1 cellular context compared by ENCODE assay signal in the genomic region with DNA sequence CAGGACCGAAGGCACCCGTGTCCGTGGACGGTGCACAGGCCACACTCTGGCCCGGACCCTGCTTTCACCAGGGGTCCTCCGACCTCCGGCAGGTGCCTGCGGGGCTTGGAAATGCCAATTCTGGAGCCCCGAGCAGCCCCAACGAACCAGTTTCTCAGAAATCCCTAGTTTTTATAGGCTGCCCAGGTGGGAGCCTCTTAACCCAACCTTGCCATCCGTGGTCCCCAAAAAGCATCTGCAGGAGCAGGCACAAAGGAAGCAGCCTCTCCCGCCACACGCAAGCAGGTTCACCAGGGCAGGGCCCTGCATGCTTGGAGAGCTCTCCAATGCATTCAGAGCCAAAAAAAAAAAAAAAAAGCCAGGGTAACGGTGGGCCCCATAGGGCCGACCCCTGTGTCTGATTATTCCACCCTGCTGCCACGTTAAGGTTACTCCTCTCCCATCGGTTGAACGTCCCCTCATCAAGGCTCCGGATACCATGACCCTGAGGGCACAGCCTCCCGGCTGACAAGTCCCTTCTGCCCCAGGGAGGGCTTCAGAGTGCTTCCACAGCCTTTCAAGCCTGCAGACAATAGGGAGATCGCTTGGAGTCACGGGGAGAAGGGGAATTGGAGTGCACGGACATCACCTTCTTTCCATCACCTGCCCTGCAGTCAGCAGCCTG.
TF ChIP-seq lines count a peak whose summit lies in the region.

No MANE protein-coding gene starts in this region.

TF ChIP-seq in HepG2, 621 proteins besides CTCF, POLR2A, EP300 and RAD21 (continued from another document and continues in another):
- TF ChIP-seq, protein P1, sequence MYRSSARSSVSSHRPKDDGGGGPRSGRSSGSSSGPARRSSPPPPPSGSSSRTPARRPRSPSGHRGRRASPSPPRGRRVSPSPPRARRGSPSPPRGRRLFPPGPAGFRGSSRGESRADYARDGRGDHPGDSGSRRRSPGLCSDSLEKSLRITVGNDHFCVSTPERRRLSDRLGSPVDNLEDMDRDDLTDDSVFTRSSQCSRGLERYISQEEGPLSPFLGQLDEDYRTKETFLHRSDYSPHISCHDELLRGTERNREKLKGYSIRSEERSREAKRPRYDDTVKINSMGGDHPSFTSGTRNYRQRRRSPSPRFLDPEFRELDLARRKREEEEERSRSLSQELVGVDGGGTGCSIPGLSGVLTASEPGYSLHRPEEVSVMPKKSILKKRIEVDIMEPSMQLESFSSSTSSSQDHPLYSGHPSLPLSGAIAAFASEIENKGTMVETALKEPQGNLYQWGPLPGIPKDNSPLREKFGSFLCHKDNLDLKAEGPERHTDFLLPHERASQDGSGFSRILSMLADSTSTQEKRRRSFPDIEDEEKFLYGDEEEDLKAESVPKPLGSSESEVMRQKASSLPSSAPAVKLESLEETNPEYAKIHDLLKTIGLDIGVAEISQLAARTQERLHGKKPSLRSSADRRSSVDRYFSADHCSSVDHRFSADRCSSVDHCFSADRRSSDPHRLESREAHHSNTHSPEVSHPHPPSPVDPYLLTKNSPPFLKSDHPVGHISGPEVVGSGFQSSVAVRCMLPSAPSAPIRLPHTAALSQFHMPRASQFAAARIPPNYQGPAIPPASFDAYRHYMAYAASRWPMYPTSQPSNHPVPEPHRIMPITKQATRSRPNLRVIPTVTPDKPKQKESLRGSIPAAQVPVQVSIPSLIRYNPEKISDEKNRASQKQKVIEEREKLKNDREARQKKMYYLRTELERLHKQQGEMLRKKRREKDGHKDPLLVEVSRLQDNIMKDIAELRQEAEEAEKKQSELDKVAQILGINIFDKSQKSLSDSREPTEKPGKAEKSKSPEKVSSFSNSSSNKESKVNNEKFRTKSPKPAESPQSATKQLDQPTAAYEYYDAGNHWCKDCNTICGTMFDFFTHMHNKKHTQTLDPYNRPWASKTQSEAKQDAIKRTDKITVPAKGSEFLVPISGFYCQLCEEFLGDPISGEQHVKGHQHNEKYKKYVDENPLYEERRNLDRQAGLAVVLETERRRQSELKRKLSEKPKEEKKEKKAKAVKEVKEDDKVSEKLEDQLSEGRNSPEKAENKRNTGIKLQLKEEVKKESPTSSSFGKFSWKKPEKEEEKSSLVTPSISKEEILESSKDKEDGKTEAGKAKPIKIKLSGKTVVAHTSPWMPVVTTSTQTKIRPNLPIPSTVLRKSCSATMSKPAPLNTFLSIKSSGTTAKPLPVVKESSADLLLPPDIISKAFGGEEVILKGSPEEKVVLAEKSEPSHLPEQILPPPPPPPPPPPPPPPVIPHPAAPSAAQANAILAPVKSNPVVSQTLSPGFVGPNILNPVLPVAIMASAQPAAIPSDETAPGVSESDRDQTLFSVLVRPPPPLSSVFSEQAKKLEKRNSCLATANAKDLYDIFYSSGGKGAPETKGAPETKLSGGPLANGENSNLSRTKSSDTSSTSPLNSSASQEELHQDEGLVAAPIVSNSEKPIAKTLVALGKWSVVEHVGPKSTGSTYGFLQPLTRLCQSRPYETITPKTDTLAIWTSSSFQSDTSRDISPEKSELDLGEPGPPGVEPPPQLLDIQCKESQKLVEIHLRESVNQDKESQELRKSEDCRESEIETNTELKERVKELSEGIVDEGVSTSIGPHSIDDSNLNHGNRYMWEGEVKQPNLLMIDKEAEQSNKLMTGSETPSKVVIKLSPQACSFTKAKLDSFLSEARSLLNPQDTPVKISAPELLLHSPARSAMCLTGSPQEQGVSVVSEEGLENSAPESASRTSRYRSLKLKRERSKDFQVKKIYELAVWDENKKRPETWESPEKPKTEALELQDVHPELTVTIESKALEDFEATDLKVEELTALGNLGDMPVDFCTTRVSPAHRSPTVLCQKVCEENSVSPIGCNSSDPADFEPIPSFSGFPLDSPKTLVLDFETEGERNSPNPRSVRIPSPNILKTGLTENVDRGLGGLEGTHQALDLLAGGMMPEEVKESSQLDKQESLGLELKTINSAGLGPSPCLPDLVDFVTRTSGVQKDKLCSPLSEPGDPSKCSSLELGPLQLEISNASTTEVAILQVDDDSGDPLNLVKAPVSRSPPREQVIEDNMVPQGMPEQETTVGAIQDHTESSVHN (CRISPR knock-in tag; IDR thresholded peaks at IDR 0.05), result no peak
- TF ChIP-seq ZMYM3 (CRISPR knock-in tag; IDR thresholded peaks at IDR 0.05) (no peak), RXRB (CRISPR knock-in tag; IDR thresholded peaks at IDR 0.05; ENCODE audit: borderline replicate concordance) (no peak), SAFB2 (CRISPR knock-in tag; IDR thresholded peaks at IDR 0.05; ENCODE audit: borderline replicate concordance, low read depth) (no peak), MYC (CRISPR knock-in tag; IDR thresholded peaks at IDR 0.05; ENCODE audit: borderline replicate concordance) (no peak), ZNF644 (CRISPR knock-in tag; IDR thresholded peaks at IDR 0.05; ENCODE audit: low read depth) (no peak), NR2C2 (CRISPR knock-in tag; IDR thresholded peaks at IDR 0.05; ENCODE audit: borderline replicate concordance) (no peak), RELA (CRISPR knock-in tag; IDR thresholded peaks at IDR 0.05) (no peak), STAT5B (CRISPR knock-in tag; IDR thresholded peaks at IDR 0.05) (no peak), RFXAP (CRISPR knock-in tag; IDR thresholded peaks at IDR 0.05; ENCODE audit: borderline replicate concordance) (no peak; the same call in 1 of the 2 replicates), SYNCRIP (IDR thresholded peaks at IDR 0.05; ENCODE audit: insufficient read depth, low read depth, low read length) (no peak), GTF3A (CRISPR knock-in tag; conservative IDR thresholded peaks at IDR 0.05) (no peak), FOXP1 (IDR thresholded peaks at IDR 0.05) (no peak), FOXP1 (CRISPR knock-in tag; IDR thresholded peaks at IDR 0.05) (no peak), MTA3 (CRISPR knock-in tag; IDR thresholded peaks at IDR 0.05) (no peak), ZNF772 (CRISPR knock-in tag; IDR thresholded peaks at IDR 0.05) (0 out of 2 replicates have a peak, but pooled peaks have one; percentile 59), NCOA1 (CRISPR knock-in tag; IDR thresholded peaks at IDR 0.05) (no peak), ZNF367 (CRISPR knock-in tag; IDR thresholded peaks at IDR 0.05; ENCODE audit: borderline replicate concordance) (no peak), ZNF282 (IDR thresholded peaks at IDR 0.05; ENCODE audit: partially characterized antibody) (no peak), PITX1 (CRISPR knock-in tag; IDR thresholded peaks at IDR 0.05) (no peak; the same call in 1 of the 2 replicates), KDM1A (CRISPR knock-in tag; IDR thresholded peaks at IDR 0.05) (no peak), SRSF4 (IDR thresholded peaks at IDR 0.05; ENCODE audit: low read depth, low read length, poor library complexity, severe bottlenecking) (no peak), YEATS4 (CRISPR knock-in tag; IDR thresholded peaks at IDR 0.05; ENCODE audit: borderline replicate concordance) (no peak), ZNF780A (CRISPR knock-in tag; IDR thresholded peaks at IDR 0.05) (no peak), ZNF101 (CRISPR knock-in tag; IDR thresholded peaks at IDR 0.05; ENCODE audit: borderline replicate concordance, low read depth) (no peak), ZSCAN21 (CRISPR knock-in tag; IDR thresholded peaks at IDR 0.05; ENCODE audit: borderline replicate concordance) (no peak), ZBTB1 (CRISPR knock-in tag; IDR thresholded peaks at IDR 0.05; ENCODE audit: borderline replicate concordance) (no peak), TBX2 (CRISPR knock-in tag; IDR thresholded peaks at IDR 0.05; ENCODE audit: borderline replicate concordance) (peak; percentile 13; the same call in 1 of the 2 replicates), SP140L (CRISPR knock-in tag; IDR thresholded peaks at IDR 0.05; ENCODE audit: borderline replicate concordance) (no peak), KAT2B (IDR thresholded peaks at IDR 0.05; ENCODE audit: borderline replicate concordance, low read depth, low read length) (no peak), KMT2B (CRISPR knock-in tag; IDR thresholded peaks at IDR 0.05) (no peak)
- TF ChIP-seq, protein P2, sequence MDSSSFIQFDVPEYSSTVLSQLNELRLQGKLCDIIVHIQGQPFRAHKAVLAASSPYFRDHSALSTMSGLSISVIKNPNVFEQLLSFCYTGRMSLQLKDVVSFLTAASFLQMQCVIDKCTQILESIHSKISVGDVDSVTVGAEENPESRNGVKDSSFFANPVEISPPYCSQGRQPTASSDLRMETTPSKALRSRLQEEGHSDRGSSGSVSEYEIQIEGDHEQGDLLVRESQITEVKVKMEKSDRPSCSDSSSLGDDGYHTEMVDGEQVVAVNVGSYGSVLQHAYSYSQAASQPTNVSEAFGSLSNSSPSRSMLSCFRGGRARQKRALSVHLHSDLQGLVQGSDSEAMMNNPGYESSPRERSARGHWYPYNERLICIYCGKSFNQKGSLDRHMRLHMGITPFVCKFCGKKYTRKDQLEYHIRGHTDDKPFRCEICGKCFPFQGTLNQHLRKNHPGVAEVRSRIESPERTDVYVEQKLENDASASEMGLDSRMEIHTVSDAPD (CRISPR knock-in tag; IDR thresholded peaks at IDR 0.05), result no peak; the same call in 1 of the 2 replicates
- TF ChIP-seq, protein P3, sequence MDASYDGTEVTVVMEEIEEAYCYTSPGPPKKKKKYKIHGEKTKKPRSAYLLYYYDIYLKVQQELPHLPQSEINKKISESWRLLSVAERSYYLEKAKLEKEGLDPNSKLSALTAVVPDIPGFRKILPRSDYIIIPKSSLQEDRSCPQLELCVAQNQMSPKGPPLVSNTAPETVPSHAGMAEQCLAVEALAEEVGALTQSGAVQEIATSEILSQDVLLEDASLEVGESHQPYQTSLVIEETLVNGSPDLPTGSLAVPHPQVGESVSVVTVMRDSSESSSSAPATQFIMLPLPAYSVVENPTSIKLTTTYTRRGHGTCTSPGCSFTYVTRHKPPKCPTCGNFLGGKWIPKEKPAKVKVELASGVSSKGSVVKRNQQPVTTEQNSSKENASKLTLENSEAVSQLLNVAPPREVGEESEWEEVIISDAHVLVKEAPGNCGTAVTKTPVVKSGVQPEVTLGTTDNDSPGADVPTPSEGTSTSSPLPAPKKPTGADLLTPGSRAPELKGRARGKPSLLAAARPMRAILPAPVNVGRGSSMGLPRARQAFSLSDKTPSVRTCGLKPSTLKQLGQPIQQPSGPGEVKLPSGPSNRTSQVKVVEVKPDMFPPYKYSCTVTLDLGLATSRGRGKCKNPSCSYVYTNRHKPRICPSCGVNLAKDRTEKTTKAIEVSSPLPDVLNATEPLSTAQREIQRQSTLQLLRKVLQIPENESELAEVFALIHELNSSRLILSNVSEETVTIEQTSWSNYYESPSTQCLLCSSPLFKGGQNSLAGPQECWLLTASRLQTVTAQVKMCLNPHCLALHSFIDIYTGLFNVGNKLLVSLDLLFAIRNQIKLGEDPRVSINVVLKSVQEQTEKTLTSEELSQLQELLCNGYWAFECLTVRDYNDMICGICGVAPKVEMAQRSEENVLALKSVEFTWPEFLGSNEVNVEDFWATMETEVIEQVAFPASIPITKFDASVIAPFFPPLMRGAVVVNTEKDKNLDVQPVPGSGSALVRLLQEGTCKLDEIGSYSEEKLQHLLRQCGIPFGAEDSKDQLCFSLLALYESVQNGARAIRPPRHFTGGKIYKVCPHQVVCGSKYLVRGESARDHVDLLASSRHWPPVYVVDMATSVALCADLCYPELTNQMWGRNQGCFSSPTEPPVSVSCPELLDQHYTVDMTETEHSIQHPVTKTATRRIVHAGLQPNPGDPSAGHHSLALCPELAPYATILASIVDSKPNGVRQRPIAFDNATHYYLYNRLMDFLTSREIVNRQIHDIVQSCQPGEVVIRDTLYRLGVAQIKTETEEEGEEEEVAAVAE (CRISPR knock-in tag; IDR thresholded peaks at IDR 0.05; ENCODE audit: borderline replicate concordance), result no peak
- TF ChIP-seq, protein P4, sequence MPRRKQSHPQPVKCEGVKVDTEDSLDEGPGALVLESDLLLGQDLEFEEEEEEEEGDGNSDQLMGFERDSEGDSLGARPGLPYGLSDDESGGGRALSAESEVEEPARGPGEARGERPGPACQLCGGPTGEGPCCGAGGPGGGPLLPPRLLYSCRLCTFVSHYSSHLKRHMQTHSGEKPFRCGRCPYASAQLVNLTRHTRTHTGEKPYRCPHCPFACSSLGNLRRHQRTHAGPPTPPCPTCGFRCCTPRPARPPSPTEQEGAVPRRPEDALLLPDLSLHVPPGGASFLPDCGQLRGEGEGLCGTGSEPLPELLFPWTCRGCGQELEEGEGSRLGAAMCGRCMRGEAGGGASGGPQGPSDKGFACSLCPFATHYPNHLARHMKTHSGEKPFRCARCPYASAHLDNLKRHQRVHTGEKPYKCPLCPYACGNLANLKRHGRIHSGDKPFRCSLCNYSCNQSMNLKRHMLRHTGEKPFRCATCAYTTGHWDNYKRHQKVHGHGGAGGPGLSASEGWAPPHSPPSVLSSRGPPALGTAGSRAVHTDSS (CRISPR knock-in tag; conservative IDR thresholded peaks at IDR 0.05), result no peak
- TF ChIP-seq, protein P5, sequence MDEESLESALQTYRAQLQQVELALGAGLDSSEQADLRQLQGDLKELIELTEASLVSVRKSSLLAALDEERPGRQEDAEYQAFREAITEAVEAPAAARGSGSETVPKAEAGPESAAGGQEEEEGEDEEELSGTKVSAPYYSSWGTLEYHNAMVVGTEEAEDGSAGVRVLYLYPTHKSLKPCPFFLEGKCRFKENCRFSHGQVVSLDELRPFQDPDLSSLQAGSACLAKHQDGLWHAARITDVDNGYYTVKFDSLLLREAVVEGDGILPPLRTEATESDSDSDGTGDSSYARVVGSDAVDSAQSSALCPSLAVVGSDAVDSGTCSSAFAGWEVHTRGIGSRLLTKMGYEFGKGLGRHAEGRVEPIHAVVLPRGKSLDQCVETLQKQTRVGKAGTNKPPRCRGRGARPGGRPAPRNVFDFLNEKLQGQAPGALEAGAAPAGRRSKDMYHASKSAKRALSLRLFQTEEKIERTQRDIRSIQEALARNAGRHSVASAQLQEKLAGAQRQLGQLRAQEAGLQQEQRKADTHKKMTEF (CRISPR knock-in tag; IDR thresholded peaks at IDR 0.05), result peak; percentile 63; the same call in 1 of the 2 replicates
- TF ChIP-seq, protein P6, sequence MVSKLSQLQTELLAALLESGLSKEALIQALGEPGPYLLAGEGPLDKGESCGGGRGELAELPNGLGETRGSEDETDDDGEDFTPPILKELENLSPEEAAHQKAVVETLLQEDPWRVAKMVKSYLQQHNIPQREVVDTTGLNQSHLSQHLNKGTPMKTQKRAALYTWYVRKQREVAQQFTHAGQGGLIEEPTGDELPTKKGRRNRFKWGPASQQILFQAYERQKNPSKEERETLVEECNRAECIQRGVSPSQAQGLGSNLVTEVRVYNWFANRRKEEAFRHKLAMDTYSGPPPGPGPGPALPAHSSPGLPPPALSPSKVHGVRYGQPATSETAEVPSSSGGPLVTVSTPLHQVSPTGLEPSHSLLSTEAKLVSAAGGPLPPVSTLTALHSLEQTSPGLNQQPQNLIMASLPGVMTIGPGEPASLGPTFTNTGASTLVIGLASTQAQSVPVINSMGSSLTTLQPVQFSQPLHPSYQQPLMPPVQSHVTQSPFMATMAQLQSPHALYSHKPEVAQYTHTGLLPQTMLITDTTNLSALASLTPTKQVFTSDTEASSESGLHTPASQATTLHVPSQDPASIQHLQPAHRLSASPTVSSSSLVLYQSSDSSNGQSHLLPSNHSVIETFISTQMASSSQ (IDR thresholded peaks at IDR 0.05; ENCODE audit: low read depth), result no peak
- TF ChIP-seq, protein P6 (CRISPR knock-in tag; IDR thresholded peaks at IDR 0.05; ENCODE audit: borderline replicate concordance), result no peak
